1 cellular context compared by ENCODE assay signal in the genomic region with DNA sequence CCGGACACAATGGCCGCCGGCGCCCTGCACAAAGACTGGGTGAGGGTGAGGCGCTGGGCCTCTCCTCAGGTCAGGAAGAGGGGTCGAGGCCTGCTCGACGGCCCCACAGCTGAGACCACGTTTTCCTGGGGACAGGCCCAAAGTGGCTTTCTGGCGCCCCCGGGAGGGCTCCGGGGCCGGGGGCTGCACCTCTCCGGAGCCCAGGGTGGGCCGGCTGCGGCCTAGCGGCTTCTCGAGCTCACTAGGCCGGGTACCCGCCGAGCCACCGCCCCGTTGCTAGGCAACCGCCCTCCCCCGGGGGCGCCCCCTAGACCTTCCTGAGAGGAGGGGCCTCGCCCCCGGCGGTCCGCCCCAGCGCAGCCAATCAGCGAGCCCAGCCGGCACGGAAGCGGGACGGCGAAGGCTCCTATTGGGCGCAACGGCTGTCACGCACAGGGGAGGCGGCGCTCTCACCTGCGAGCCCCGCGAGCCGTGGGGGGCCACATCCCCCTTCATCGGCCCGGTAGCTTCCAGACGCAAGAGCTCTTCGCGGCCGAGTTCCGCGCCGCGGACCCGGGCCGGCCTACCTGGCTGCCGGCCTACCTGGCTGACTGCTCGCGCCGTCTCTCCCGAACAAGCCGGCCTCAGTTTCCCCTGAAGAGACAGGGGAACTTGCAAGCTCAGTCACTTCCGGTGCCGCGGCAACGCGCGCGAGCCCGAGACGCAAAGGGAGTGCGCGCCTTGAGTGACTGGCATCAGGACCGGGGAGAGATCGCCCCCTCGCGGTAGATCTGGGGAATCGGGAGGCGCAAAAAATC.
A peak's percentile ranks its signal among the peaks of the same experiment; 100 is the strongest.
TF ChIP-seq lines count a peak whose summit lies in the region.

No MANE protein-coding gene starts in this region.

TF ChIP-seq in K562, 482 proteins besides CTCF, POLR2A, EP300 and RAD21 (continued from another document and continues in another):
- TF ChIP-seq, protein P1, sequence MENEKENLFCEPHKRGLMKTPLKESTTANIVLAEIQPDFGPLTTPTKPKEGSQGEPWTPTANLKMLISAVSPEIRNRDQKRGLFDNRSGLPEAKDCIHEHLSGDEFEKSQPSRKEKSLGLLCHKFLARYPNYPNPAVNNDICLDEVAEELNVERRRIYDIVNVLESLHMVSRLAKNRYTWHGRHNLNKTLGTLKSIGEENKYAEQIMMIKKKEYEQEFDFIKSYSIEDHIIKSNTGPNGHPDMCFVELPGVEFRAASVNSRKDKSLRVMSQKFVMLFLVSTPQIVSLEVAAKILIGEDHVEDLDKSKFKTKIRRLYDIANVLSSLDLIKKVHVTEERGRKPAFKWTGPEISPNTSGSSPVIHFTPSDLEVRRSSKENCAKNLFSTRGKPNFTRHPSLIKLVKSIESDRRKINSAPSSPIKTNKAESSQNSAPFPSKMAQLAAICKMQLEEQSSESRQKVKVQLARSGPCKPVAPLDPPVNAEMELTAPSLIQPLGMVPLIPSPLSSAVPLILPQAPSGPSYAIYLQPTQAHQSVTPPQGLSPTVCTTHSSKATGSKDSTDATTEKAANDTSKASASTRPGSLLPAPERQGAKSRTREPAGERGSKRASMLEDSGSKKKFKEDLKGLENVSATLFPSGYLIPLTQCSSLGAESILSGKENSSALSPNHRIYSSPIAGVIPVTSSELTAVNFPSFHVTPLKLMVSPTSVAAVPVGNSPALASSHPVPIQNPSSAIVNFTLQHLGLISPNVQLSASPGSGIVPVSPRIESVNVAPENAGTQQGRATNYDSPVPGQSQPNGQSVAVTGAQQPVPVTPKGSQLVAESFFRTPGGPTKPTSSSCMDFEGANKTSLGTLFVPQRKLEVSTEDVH (IDR thresholded peaks at IDR 0.05; ENCODE audit: low read depth, partially characterized antibody) = peak; percentile 90
- TF ChIP-seq, protein P2, sequence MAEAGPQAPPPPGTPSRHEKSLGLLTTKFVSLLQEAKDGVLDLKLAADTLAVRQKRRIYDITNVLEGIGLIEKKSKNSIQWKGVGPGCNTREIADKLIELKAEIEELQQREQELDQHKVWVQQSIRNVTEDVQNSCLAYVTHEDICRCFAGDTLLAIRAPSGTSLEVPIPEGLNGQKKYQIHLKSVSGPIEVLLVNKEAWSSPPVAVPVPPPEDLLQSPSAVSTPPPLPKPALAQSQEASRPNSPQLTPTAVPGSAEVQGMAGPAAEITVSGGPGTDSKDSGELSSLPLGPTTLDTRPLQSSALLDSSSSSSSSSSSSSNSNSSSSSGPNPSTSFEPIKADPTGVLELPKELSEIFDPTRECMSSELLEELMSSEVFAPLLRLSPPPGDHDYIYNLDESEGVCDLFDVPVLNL (CRISPR knock-in tag; IDR thresholded peaks at IDR 0.05; ENCODE audit: low read depth) = 0 out of 2 replicates have a peak, but pooled peaks have one; percentile 36
- TF ChIP-seq RB1 (IDR thresholded peaks at IDR 0.05; ENCODE audit: low read depth) (peak; percentile 66), ZC3H4 (CRISPR knock-in tag; IDR thresholded peaks at IDR 0.05; ENCODE audit: borderline replicate concordance) (no peak), TAF15 (IDR thresholded peaks at IDR 0.05; ENCODE audit: low read depth, low read length) (no peak), ZNF431 (CRISPR knock-in tag; IDR thresholded peaks at IDR 0.05) (no peak), CHD2 (IDR thresholded peaks at IDR 0.05; ENCODE audit: low read depth, low read length) (peak; percentile 89), CAMTA2 (CRISPR knock-in tag; conservative IDR thresholded peaks at IDR 0.05) (no peak), WHSC1 (IDR thresholded peaks at IDR 0.05; ENCODE audit: low read length) (no peak), POLR3A (IDR thresholded peaks at IDR 0.05; ENCODE audit: borderline replicate concordance, extremely low read depth, insufficient read depth, insufficient read length) (no peak), ELF4 (CRISPR knock-in tag; IDR thresholded peaks at IDR 0.05) (peak; percentile 85; the same call in 1 of the 2 replicates), YY1 (IDR thresholded peaks at IDR 0.05; ENCODE audit: borderline replicate concordance in 1 of 3, control insufficient read depth in 1 of 3, extremely low read depth in 1 of 3, insufficient read depth in 3 of 3, insufficient read length in 1 of 3, insufficient replicate concordance in 2 of 3, low read depth in 1 of 3, low read length in 2 of 3) (peak; percentile 60 to 89 (median 80)), POLR2AphosphoS2 (IDR thresholded peaks at IDR 0.05; ENCODE audit: low read length) (0 out of 2 replicates have a peak, but pooled peaks have one; percentile 47), ZNF79 (CRISPR knock-in tag; IDR thresholded peaks at IDR 0.05; ENCODE audit: low read depth) (no peak), ATF7 (IDR thresholded peaks at IDR 0.05) (peak; percentile 81), BCL6 (CRISPR knock-in tag; IDR thresholded peaks at IDR 0.05) (no peak), ESRRA (IDR thresholded peaks at IDR 0.05; ENCODE audit: borderline replicate concordance, low read depth) (peak; percentile 39; the same call in 1 of the 2 replicates), MYC (IDR thresholded peaks at IDR 0.05; ENCODE audit: low read depth, low read length) (peak; percentile 49), MYC (CRISPR knock-in tag; IDR thresholded peaks at IDR 0.05; ENCODE audit: borderline replicate concordance, low read depth) (no peak), C11orf30 (IDR thresholded peaks at IDR 0.05; ENCODE audit: low read depth) (peak; percentile 62; the same call in 1 of the 2 replicates), NR2C2 (CRISPR knock-in tag; IDR thresholded peaks at IDR 0.05) (no peak), NR2C2 (tag; IDR thresholded peaks at IDR 0.05) (peak; percentile 74), CXXC5 (CRISPR knock-in tag; IDR thresholded peaks at IDR 0.05) (peak; percentile 94), TBL1XR1 (IDR thresholded peaks at IDR 0.05; ENCODE audit: low read length in 2 of 2) (peak in 1 of 2 experiments; percentile 39; a peak in 2 of 4 replicates), BRD9 (IDR thresholded peaks at IDR 0.05; ENCODE audit: low read depth, partially characterized antibody) (no peak), ZNF561 (CRISPR knock-in tag; conservative IDR thresholded peaks at IDR 0.05) (0 out of 2 replicates have a peak, but pooled peaks have one; percentile 37), EP400 (IDR thresholded peaks at IDR 0.05) (peak; percentile 77), PHF21A (IDR thresholded peaks at IDR 0.05; ENCODE audit: borderline replicate concordance, low read depth) (no peak), GTF2E2 (tag; IDR thresholded peaks at IDR 0.05) (no peak), ZNF239 (CRISPR knock-in tag; IDR thresholded peaks at IDR 0.05) (peak; percentile 41; the same call in 1 of the 2 replicates), ZNF408 (CRISPR knock-in tag; IDR thresholded peaks at IDR 0.05; ENCODE audit: low read depth) (no peak), ZNF592 (IDR thresholded peaks at IDR 0.05) (peak; percentile 74), STAG1 (CRISPR knock-in tag; IDR thresholded peaks at IDR 0.05; ENCODE audit: borderline replicate concordance) (peak; percentile 73; the same call in 1 of the 2 replicates), SRF (CRISPR knock-in tag; IDR thresholded peaks at IDR 0.05) (peak in 1 of 2 experiments; percentile 43; a peak in 1 of 4 replicates), PHTF2 (CRISPR knock-in tag; IDR thresholded peaks at IDR 0.05) (no peak), KAT2B (IDR thresholded peaks at IDR 0.05; ENCODE audit: low read depth, low read length) (no peak)
- TF ChIP-seq, protein P3, sequence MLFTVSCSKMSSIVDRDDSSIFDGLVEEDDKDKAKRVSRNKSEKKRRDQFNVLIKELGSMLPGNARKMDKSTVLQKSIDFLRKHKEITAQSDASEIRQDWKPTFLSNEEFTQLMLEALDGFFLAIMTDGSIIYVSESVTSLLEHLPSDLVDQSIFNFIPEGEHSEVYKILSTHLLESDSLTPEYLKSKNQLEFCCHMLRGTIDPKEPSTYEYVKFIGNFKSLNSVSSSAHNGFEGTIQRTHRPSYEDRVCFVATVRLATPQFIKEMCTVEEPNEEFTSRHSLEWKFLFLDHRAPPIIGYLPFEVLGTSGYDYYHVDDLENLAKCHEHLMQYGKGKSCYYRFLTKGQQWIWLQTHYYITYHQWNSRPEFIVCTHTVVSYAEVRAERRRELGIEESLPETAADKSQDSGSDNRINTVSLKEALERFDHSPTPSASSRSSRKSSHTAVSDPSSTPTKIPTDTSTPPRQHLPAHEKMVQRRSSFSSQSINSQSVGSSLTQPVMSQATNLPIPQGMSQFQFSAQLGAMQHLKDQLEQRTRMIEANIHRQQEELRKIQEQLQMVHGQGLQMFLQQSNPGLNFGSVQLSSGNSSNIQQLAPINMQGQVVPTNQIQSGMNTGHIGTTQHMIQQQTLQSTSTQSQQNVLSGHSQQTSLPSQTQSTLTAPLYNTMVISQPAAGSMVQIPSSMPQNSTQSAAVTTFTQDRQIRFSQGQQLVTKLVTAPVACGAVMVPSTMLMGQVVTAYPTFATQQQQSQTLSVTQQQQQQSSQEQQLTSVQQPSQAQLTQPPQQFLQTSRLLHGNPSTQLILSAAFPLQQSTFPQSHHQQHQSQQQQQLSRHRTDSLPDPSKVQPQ (CRISPR knock-in tag; IDR thresholded peaks at IDR 0.05; ENCODE audit: borderline replicate concordance) = peak; percentile 19; the same call in 1 of the 2 replicates
- TF ChIP-seq, protein P4, sequence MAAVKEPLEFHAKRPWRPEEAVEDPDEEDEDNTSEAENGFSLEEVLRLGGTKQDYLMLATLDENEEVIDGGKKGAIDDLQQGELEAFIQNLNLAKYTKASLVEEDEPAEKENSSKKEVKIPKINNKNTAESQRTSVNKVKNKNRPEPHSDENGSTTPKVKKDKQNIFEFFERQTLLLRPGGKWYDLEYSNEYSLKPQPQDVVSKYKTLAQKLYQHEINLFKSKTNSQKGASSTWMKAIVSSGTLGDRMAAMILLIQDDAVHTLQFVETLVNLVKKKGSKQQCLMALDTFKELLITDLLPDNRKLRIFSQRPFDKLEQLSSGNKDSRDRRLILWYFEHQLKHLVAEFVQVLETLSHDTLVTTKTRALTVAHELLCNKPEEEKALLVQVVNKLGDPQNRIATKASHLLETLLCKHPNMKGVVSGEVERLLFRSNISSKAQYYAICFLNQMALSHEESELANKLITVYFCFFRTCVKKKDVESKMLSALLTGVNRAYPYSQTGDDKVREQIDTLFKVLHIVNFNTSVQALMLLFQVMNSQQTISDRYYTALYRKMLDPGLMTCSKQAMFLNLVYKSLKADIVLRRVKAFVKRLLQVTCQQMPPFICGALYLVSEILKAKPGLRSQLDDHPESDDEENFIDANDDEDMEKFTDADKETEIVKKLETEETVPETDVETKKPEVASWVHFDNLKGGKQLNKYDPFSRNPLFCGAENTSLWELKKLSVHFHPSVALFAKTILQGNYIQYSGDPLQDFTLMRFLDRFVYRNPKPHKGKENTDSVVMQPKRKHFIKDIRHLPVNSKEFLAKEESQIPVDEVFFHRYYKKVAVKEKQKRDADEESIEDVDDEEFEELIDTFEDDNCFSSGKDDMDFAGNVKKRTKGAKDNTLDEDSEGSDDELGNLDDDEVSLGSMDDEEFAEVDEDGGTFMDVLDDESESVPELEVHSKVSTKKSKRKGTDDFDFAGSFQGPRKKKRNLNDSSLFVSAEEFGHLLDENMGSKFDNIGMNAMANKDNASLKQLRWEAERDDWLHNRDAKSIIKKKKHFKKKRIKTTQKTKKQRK (IDR thresholded peaks at IDR 0.05; ENCODE audit: borderline replicate concordance, low read depth, low read length) = peak; percentile 13; the same call in 1 of the 2 replicates
- TF ChIP-seq, protein P5, sequence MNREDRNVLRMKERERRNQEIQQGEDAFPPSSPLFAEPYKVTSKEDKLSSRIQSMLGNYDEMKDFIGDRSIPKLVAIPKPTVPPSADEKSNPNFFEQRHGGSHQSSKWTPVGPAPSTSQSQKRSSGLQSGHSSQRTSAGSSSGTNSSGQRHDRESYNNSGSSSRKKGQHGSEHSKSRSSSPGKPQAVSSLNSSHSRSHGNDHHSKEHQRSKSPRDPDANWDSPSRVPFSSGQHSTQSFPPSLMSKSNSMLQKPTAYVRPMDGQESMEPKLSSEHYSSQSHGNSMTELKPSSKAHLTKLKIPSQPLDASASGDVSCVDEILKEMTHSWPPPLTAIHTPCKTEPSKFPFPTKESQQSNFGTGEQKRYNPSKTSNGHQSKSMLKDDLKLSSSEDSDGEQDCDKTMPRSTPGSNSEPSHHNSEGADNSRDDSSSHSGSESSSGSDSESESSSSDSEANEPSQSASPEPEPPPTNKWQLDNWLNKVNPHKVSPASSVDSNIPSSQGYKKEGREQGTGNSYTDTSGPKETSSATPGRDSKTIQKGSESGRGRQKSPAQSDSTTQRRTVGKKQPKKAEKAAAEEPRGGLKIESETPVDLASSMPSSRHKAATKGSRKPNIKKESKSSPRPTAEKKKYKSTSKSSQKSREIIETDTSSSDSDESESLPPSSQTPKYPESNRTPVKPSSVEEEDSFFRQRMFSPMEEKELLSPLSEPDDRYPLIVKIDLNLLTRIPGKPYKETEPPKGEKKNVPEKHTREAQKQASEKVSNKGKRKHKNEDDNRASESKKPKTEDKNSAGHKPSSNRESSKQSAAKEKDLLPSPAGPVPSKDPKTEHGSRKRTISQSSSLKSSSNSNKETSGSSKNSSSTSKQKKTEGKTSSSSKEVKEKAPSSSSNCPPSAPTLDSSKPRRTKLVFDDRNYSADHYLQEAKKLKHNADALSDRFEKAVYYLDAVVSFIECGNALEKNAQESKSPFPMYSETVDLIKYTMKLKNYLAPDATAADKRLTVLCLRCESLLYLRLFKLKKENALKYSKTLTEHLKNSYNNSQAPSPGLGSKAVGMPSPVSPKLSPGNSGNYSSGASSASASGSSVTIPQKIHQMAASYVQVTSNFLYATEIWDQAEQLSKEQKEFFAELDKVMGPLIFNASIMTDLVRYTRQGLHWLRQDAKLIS (CRISPR knock-in tag; IDR thresholded peaks at IDR 0.05) = 0 out of 2 replicates have a peak, but pooled peaks have one; percentile 25
